8 cellular contexts compared by ENCODE assay signal in genomic region chr7:149837620-149838223, GRCh38. TPM values are rescaled to one million over a fixed set of nuclear protein-coding genes. Genes with fewer than 3 reads are reported as not detected.
DNase-seq lines count a peak whose midpoint lies in the region; ATAC-seq and TF ChIP-seq lines count a peak whose summit lies in the region.

No MANE protein-coding gene starts in this region.

- TF ChIP-seq CTCF in SK-N-SH (IDR thresholded peaks at IDR 0.05): no peak
- no peak for TF ChIP-seq CTCF in esophagus squamous epithelium (IDR thresholded peaks at IDR 0.05)

- no peak for DNase-seq in SK-N-SH
- DNase-seq in SJSA1 (ENCODE audit: low read depth in 1 of 2, low spot score in 2 of 2): no peak
- no peak for DNase-seq in esophagus squamous epithelium (lab: John Stamatoyannopoulos, UW)
- no peak for DNase-seq in kidney glomerular epithelial cell (lab: John Stamatoyannopoulos, UW)
- DNase-seq in NCI-H2196 (lab: John Stamatoyannopoulos, UW; ENCODE audit: unreplicated experiment): no peak

- H3K27me3 ChIP-seq in SK-N-SH (ENCODE audit: insufficient read depth): 0 out of 2 replicates have a peak, but pooled peaks cover 22% of the 10 kb centered on the region
- no peaks in the 10 kb centered on the region for H3K27me3 ChIP-seq in SJSA1 (replicated peaks)
- H3K27me3 ChIP-seq in esophagus squamous epithelium: peaks cover 0 to 10% (median 0%) of the 10 kb centered on the region in 4 donors
- H3K27me3 ChIP-seq in skeletal muscle satellite cell (ENCODE audit: control insufficient read depth, insufficient read depth, low read length): peaks cover 11% of the 10 kb centered on the region

- H3K9me3 ChIP-seq in SK-N-SH: no peaks in the 10 kb centered on the region
- H3K9me3 ChIP-seq in SJSA1 (replicated peaks): no peaks in the 10 kb centered on the region
- no peaks in the 10 kb centered on the region for H3K9me3 ChIP-seq in esophagus squamous epithelium
- no peaks in the 10 kb centered on the region for H3K9me3 ChIP-seq in skeletal muscle satellite cell (replicated peaks; ENCODE audit: low read length)

- H3K79me2 ChIP-seq in SK-N-SH (ENCODE audit: insufficient read depth): peaks cover 24% of the 10 kb centered on the region

- WGBS in SK-N-SH (ENCODE audit: low lambda C conversion rate): 58% methylated on average over 15 of the region's 17 CpGs
- 41 to 56% methylated on average over 11 to 16 of the region's 17 CpGs for WGBS in esophagus squamous epithelium, 2 donors

- POLR2A ChIA-PET in SK-N-SH (lab: Yijun Ruan, JAX): interaction anchor here (0.6 to 1.4 kb wide), 5 partner anchors 13 to 34 kb away, joined by 3 to 10 read pairs (median 3); no protein-coding TSS in a partner anchor

- TF ChIP-seq EP300 in SK-N-SH (IDR thresholded peaks at IDR 0.05; ENCODE audit: borderline replicate concordance in 1 of 2, low read depth in 1 of 2, low read length in 1 of 2): no peak

- no peaks in the 10 kb centered on the region for H4K20me1 ChIP-seq in SK-N-SH (ENCODE audit: insufficient read depth)

- H3K4me2 ChIP-seq in SK-N-SH (no peak overlapping the region), skeletal muscle satellite cell (ENCODE audit: low read length) (peak overlapping the region; percentile 36)

- H3F3A ChIP-seq in SK-N-SH (replicated peaks; ENCODE audit: insufficient read depth): peaks cover 3% of the 10 kb centered on the region

- H2AFZ ChIP-seq in SK-N-SH (ENCODE audit: low read depth): peak overlapping the region; percentile 78; the same call in 1 of the 2 replicates

- intact Hi-C loops in esophagus squamous epithelium (cut with DNase I): no loop called here

- no peak for TF ChIP-seq RAD21 in SK-N-SH (IDR thresholded peaks at IDR 0.05; ENCODE audit: low read length)

- H3K9me2 ChIP-seq in SK-N-SH: no peaks in the 10 kb centered on the region

- H3K4me1 ChIP-seq in SK-N-SH (ENCODE audit: control insufficient read depth in 1 of 2, insufficient read depth in 2 of 2, low read depth in 1 of 2, low read length in 1 of 2): peaks cover 0 to 15% of the 10 kb centered on the region in 2 experiments; a peak in 2 of 4 replicates
- H3K4me1 ChIP-seq in SJSA1 (replicated peaks): peaks cover 10% of the 10 kb centered on the region; the same call in 1 of the 2 replicates
- peaks cover 6 to 21% (median 12%) of the 10 kb centered on the region in 3 donors for H3K4me1 ChIP-seq in esophagus squamous epithelium
- no peaks in the 10 kb centered on the region for H3K4me1 ChIP-seq in skeletal muscle satellite cell (ENCODE audit: control insufficient read depth, insufficient read depth, low read length)

- TF ChIP-seq POLR2A in esophagus squamous epithelium (IDR thresholded peaks at IDR 0.05): no peak

- H3K4me3 ChIP-seq in SK-N-SH (ENCODE audit: low read depth in 2 of 2, low read length in 1 of 2): no peak overlapping the region; a peak in 1 of 4 replicates
- peak overlapping the region; percentile 88 for H3K4me3 ChIP-seq in SJSA1
- peak overlapping the region in 3 of 4 donors; percentile 81 to 93 (median 84) for H3K4me3 ChIP-seq in esophagus squamous epithelium
- no peak overlapping the region for H3K4me3 ChIP-seq in skeletal muscle satellite cell (ENCODE audit: low read length)

- H3K36me3 ChIP-seq in SK-N-SH (replicated peaks in 1 of 2; ENCODE audit: control insufficient read depth in 1 of 2, insufficient read depth in 2 of 2, low read length in 1 of 2) (peaks cover 0 to 4% of the 10 kb centered on the region in 2 experiments), SJSA1 (peaks cover 4% of the 10 kb centered on the region; the same call in 1 of the 2 replicates), esophagus squamous epithelium (no peaks in the 10 kb centered on the region), skeletal muscle satellite cell (ENCODE audit: insufficient read depth, low read length) (no peaks in the 10 kb centered on the region)

- H3K27ac ChIP-seq in SK-N-SH (ENCODE audit: low read depth in 2 of 2, low read length in 1 of 2) (no peak overlapping the region; a peak in 1 of 4 replicates), SJSA1 (no peak overlapping the region), esophagus squamous epithelium (peak overlapping the region in 1 of 4 donors; percentile 94)

- CTCF ChIA-PET in SK-N-SH (lab: Yijun Ruan, JAX): interaction anchor here (0.6 to 3.1 kb wide), 8 partner anchors 12 to 47 kb away, joined by 3 to 25 read pairs (median 4); no protein-coding TSS in a partner anchor

- no peak overlapping the region for H3K9ac ChIP-seq in SK-N-SH
- H3K9ac ChIP-seq in skeletal muscle satellite cell (ENCODE audit: low read depth, low read length): no peak overlapping the region

- no peak for ATAC-seq in SK-N-SH treated with all-trans-retinoic acid at 6 μM for 48 hours
- no peak for ATAC-seq in GM18519 (IDR thresholded peaks at IDR 0.05; ENCODE audit: low FRiP score, unreplicated experiment)

TF ChIP-seq in SK-N-SH, 30 proteins besides CTCF, POLR2A, EP300 and RAD21:
- TF ChIP-seq JUND (IDR thresholded peaks at IDR 0.05): no peak
- TF ChIP-seq IRF3 (IDR thresholded peaks at IDR 0.05; ENCODE audit: low read depth, low read length): peak; percentile 20; the same call in 1 of the 2 replicates
- TF ChIP-seq RFX5 (IDR thresholded peaks at IDR 0.05; ENCODE audit: low read length): peak; percentile 91; the same call in 1 of the 2 replicates
- TF ChIP-seq CHD2 (IDR thresholded peaks at IDR 0.05; ENCODE audit: low read length, partially characterized antibody): no peak
- TF ChIP-seq PBX3 (IDR thresholded peaks at IDR 0.05): no peak
TF ChIP-seq in SK-N-SH: peak in this region for 2.

TF ChIP-seq in SK-N-SH treated with all-trans-retinoic acid at 6 μM for 48 hours, 23 proteins besides CTCF, POLR2A, EP300 and RAD21 (continues in another document):
- TF ChIP-seq, protein P1, sequence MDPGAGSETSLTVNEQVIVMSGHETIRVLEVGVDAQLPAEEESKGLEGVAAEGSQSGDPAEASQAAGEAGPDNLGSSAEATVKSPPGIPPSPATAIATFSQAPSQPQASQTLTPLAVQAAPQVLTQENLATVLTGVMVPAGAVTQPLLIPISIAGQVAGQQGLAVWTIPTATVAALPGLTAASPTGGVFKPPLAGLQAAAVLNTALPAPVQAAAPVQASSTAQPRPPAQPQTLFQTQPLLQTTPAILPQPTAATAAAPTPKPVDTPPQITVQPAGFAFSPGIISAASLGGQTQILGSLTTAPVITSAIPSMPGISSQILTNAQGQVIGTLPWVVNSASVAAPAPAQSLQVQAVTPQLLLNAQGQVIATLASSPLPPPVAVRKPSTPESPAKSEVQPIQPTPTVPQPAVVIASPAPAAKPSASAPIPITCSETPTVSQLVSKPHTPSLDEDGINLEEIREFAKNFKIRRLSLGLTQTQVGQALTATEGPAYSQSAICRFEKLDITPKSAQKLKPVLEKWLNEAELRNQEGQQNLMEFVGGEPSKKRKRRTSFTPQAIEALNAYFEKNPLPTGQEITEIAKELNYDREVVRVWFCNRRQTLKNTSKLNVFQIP (CRISPR knock-in tag; IDR thresholded peaks at IDR 0.05; ENCODE audit: borderline replicate concordance, low read depth): no peak
- TF ChIP-seq ZFP30 (CRISPR knock-in tag; IDR thresholded peaks at IDR 0.05) (no peak), CSDC2 (CRISPR knock-in tag; IDR thresholded peaks at IDR 0.05) (no peak), ZFP3 (CRISPR knock-in tag; IDR thresholded peaks at IDR 0.05) (no peak), PATZ1 (CRISPR knock-in tag; IDR thresholded peaks at IDR 0.05; ENCODE audit: borderline replicate concordance) (no peak)

RNA-seq across cellular contexts. Expression of gene ZNF862, which starts 0.5 kb away (rescaled TPM):
- 17.3 and 24.3 TPM in 2 replicates for polyA plus RNA-seq in SK-N-SH (2012; rRNA removed)
- 5.9 and 9.1 TPM in 2 replicates for polyA plus RNA-seq in SK-N-SH (2012; cell fraction: cytosol; rRNA removed)
- 95.3 and 96.2 TPM in 2 replicates for polyA plus RNA-seq in SK-N-SH (2012; cell fraction: nucleus; rRNA removed)
- total RNA-seq in SJSA1 (2014; rRNA removed; shearing (Covaris generic)): 3.3 and 6.1 TPM in 2 replicates
- total RNA-seq in esophagus squamous epithelium: 10 to 100 TPM in 2 of 4 donors, 1 to 10 TPM in 2; 7.1 to 13.2 (median 9.9) TPM
- total RNA-seq in skeletal muscle satellite cell (2012; rRNA removed): 2.4 and 5.8 TPM in 2 replicates

RNA-seq across cellular contexts. Expression of gene ATP6V0E2, which starts 36.0 kb away (rescaled TPM):
- 42.6 and 49.6 TPM in 2 replicates for polyA plus RNA-seq in SK-N-SH (2012; rRNA removed)
- 26.8 and 43.0 TPM in 2 replicates for polyA plus RNA-seq in SK-N-SH (2012; cell fraction: cytosol; rRNA removed)
- polyA plus RNA-seq in SK-N-SH (2012; cell fraction: nucleus; rRNA removed): 22.5 and 34.6 TPM in 2 replicates
- total RNA-seq in SJSA1 (2014; rRNA removed; shearing (Covaris generic)): 2.1 and 3.9 TPM in 2 replicates
- total RNA-seq in esophagus squamous epithelium: 10 to 100 TPM in 1 of 4 donors, 1 to 10 TPM in 3; 5.1 to 22.9 (median 8.2) TPM
- 11.1 and 14.2 TPM in 2 replicates for total RNA-seq in skeletal muscle satellite cell (2012; rRNA removed)

Comparison
In these comparisons a context has a peak if more than half of its experiments do, and no peak if none do; other contexts are left out.
1. H3K4me3 ChIP-seq: peak in SJSA1 (single experiment) and esophagus squamous epithelium (3 of 4); none in SK-N-SH (0 of 2) and skeletal muscle satellite cell (single experiment).